24 cellular contexts compared by ENCODE assay signal in genomic region chr1:57987507-57987906, GRCh38.
"Had no signal": no experiment of that assay in that cellular context is flagged by ENCODE, and none has a peak within 500 bp of the region (broad histone marks: within the 10 kb centered on the region; RNA-seq: fewer than 3 reads in every experiment).

No MANE protein-coding gene starts in this region.

- H3K4me1 Mint-ChIP-seq: nephron had no signal

- FAIRE-seq: colon, kidney had no signal

- H3K9me3 ChIP-seq: esophagus squamous epithelium, gastroesophageal sphincter, neutrophil, right atrium auricular region, sigmoid colon, testis, tibial nerve had no signal

- H3K27ac ChIP-seq: esophagus squamous epithelium, gastroesophageal sphincter, neutrophil, right atrium auricular region, sigmoid colon, skin epidermis, testis, tibial nerve had no signal

- H3K27me3 ChIP-seq: esophagus squamous epithelium, gastroesophageal sphincter, right atrium auricular region, sigmoid colon, testis, tibial nerve had no signal

- DNase-seq: effector memory CD8-positive, alpha-beta T cell; esophagus squamous epithelium; foreskin fibroblast; glutamatergic neuron; kidney; left cardiac atrium; left ventricle myocardium superior; mesendoderm; naive B cell; sigmoid colon; stimulated activated CD4-positive, alpha-beta T cell treated with anti-CD3 and anti-CD28 coated beads, Interleukin-2, amount 100 ng/mL, for 24 hours; stimulated activated CD4-positive, alpha-beta T cell treated with anti-CD3 and anti-CD28 coated beads, Interleukin-4, amount 100 ng/mL, for 4 hours; stimulated activated naive B cell treated with anti-CD40 and anti-IgM and Interleukin-4, amounts not matched to agents 10 μg/mL and 1 μg/mL and 100 μg/mL, for 72 hours; stimulated activated naive CD8-positive, alpha-beta T cell treated with anti-CD3 and anti-CD28 coated beads, Interleukin-15, amount 100 ng/mL, for 72 hours; testis had no signal

- H3K9me3 Mint-ChIP-seq: dendritic cell treated with granulocyte-macrophage colony-stimulating factor and Interleukin-4, amounts not matched to agents 40 ng/mL and 50 ng/mL, for 4 days; effector memory CD8-positive, alpha-beta T cell; naive B cell; nephron; stimulated activated naive B cell treated with anti-CD40 and anti-IgM and Interleukin-4, amounts not matched to agents 10 μg/mL and 1 μg/mL and 100 μg/mL, for 72 hours; stimulated activated naive CD8-positive, alpha-beta T cell treated with anti-CD3 and anti-CD28 coated beads, Interleukin-15, amount 100 ng/mL, for 72 hours had no signal

- H3K27ac Mint-ChIP-seq: dendritic cell treated with granulocyte-macrophage colony-stimulating factor and Interleukin-4, amounts not matched to agents 40 ng/mL and 50 ng/mL, for 4 days; nephron; stimulated activated naive B cell treated with anti-CD40 and anti-IgM and Interleukin-4, amounts not matched to agents 10 μg/mL and 1 μg/mL and 100 μg/mL, for 72 hours; stimulated activated naive CD8-positive, alpha-beta T cell treated with anti-CD3 and anti-CD28 coated beads, Interleukin-15, amount 100 ng/mL, for 72 hours had no signal

- H3K4me3 ChIP-seq: esophagus squamous epithelium, gastroesophageal sphincter, lung, right atrium auricular region, sigmoid colon, skin epidermis, testis, tibial nerve had no signal

- H3K36me3 ChIP-seq: esophagus squamous epithelium, gastroesophageal sphincter, neutrophil, right atrium auricular region, sigmoid colon, tibial nerve had no signal

- H3K4me3 Mint-ChIP-seq: dendritic cell treated with granulocyte-macrophage colony-stimulating factor and Interleukin-4, amounts not matched to agents 40 ng/mL and 50 ng/mL, for 4 days; effector memory CD8-positive, alpha-beta T cell; naive B cell; nephron; stimulated activated naive B cell treated with anti-CD40 and anti-IgM and Interleukin-4, amounts not matched to agents 10 μg/mL and 1 μg/mL and 100 μg/mL, for 72 hours; stimulated activated naive CD8-positive, alpha-beta T cell treated with anti-CD3 and anti-CD28 coated beads, Interleukin-15, amount 100 ng/mL, for 72 hours had no signal

- H3K4me1 ChIP-seq: esophagus squamous epithelium, gastroesophageal sphincter, right atrium auricular region, sigmoid colon, testis, tibial nerve had no signal

- ATAC-seq: effector memory CD8-positive, alpha-beta T cell; gastroesophageal sphincter; left cardiac atrium; left ventricle myocardium superior; stimulated activated naive B cell treated with anti-CD40 and anti-IgM and Interleukin-4, amounts not matched to agents 10 μg/mL and 1 μg/mL and 100 μg/mL, for 72 hours; stimulated activated naive CD8-positive, alpha-beta T cell treated with anti-CD3 and anti-CD28 coated beads, Interleukin-15, amount 100 ng/mL, for 72 hours had no signal

- H3K36me3 Mint-ChIP-seq: naive B cell; stimulated activated naive B cell treated with anti-CD40 and anti-IgM and Interleukin-4, amounts not matched to agents 10 μg/mL and 1 μg/mL and 100 μg/mL, for 72 hours had no signal
